Comparison of ENCODE assay signal across 19 cellular contexts in the genomic region with DNA sequence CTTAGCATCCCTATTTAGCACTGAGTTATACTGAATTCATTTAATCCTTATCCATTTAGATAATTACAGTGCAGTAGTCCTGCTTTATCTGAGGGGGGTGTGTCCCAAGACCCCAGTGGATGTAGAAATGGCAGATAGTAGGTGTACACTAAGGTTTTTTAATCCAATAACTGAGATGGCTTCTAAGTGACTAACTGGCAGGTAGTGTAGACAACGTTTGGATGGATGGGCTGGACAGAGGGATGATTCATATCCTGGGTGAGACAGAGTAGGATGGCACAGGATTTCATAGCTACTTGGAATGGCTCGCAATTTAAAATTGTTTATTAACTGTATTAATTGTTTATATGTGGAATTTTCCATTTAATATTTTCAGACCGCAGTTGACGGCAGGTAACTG.
DNase-seq lines count a peak whose midpoint lies in the region; ATAC-seq and TF ChIP-seq lines count a peak whose summit lies in the region.
"Had no signal": no experiment of that assay in that cellular context is flagged by ENCODE, and none has a peak within 500 bp of the region (broad histone marks: within the 10 kb centered on the region; RNA-seq: fewer than 3 reads in every experiment).

No MANE protein-coding gene starts in this region.

- CTCF ChIA-PET in SK-N-SH (lab: Yijun Ruan, JAX): interaction anchor here (1.0 to 9.8 kb wide), 8 partner anchors 36 to 886 kb away, joined by 3 to 111 read pairs (median 10); a partner anchor contains a TSS

- H3K79me2 ChIP-seq in SK-N-SH (ENCODE audit: insufficient read depth): no peaks in the 10 kb centered on the region

- no peak overlapping the region for H2AFZ ChIP-seq in SK-N-SH (ENCODE audit: low read depth)

- no peaks in the 10 kb centered on the region for H4K20me1 ChIP-seq in SK-N-SH (ENCODE audit: insufficient read depth)

- H3K27ac ChIP-seq in SK-N-SH (ENCODE audit: low read depth in 2 of 2, low read length in 1 of 2): peak overlapping the region; percentile 88 to 92; a peak in 3 of 4 replicates
- H3K27ac ChIP-seq in esophagus squamous epithelium: peak overlapping the region in 3 of 4 donors; percentile 66 to 79 (median 74)
- H3K27ac ChIP-seq: BLaER1 treated with 17β-estradiol and CSF1 and Interleukin-3, amounts not matched to agents 10 nM and 100 nM; SJCRH30 had no signal

- TF ChIP-seq EP300 in SK-N-SH (IDR thresholded peaks at IDR 0.05; ENCODE audit: borderline replicate concordance in 1 of 2, low read depth in 1 of 2, low read length in 1 of 2): peak in 1 of 2 experiments; percentile 12; a peak in 1 of 4 replicates

- no peak overlapping the region for H3K4me3 Mint-ChIP-seq in stimulated activated memory B cell treated with anti-CD40 and anti-IgM and Interleukin-4, amounts not matched to agents 10 μg/mL and 1 μg/mL and 100 μg/mL, for 72 hours
- H3K4me3 Mint-ChIP-seq: activated naive CD4-positive, alpha-beta T cell treated with anti-CD3 and anti-CD28 coated beads for 36 hours had no signal

- TF ChIP-seq CTCF in SK-N-SH (IDR thresholded peaks at IDR 0.05) (no peak), esophagus squamous epithelium (IDR thresholded peaks at IDR 0.05) (no peak)

- H3K9me3 Mint-ChIP-seq in stimulated activated memory B cell treated with anti-CD40 and anti-IgM and Interleukin-4, amounts not matched to agents 10 μg/mL and 1 μg/mL and 100 μg/mL, for 72 hours: no peaks in the 10 kb centered on the region
- H3K9me3 Mint-ChIP-seq: activated naive CD4-positive, alpha-beta T cell treated with anti-CD3 and anti-CD28 coated beads for 36 hours; natural killer cell treated with Interleukin-12 subunit alpha and Interleukin-12 subunit beta and Interleukin-15 and Interleukin-18, amount 100 ng/mL, for 72 hours had no signal

- H3K36me3 ChIP-seq in SK-N-SH (replicated peaks in 1 of 2; ENCODE audit: control insufficient read depth in 1 of 2, insufficient read depth in 2 of 2, low read length in 1 of 2) (no peaks in the 10 kb centered on the region), esophagus squamous epithelium (no peaks in the 10 kb centered on the region)
- H3K36me3 ChIP-seq: SJCRH30, tibial artery had no signal

- no peaks in the 10 kb centered on the region for H3K9me2 ChIP-seq in SK-N-SH

- no peak overlapping the region for H3K4me2 ChIP-seq in SK-N-SH
- H3K4me2 ChIP-seq: BLaER1 treated with 17β-estradiol and CSF1 and Interleukin-3, amounts not matched to agents 10 nM and 100 nM had no signal

- peaks cover 8% of the 10 kb centered on the region for H3K36me3 Mint-ChIP-seq in stimulated activated memory B cell treated with anti-CD40 and anti-IgM and Interleukin-4, amounts not matched to agents 10 μg/mL and 1 μg/mL and 100 μg/mL, for 72 hours
- H3K36me3 Mint-ChIP-seq: natural killer cell treated with Interleukin-12 subunit alpha and Interleukin-12 subunit beta and Interleukin-15 and Interleukin-18, amount 100 ng/mL, for 72 hours had no signal

- intact Hi-C loops in esophagus squamous epithelium (cut with DNase I): loop anchor here (5.0 kb wide), 1 partner anchor 444 kb away; no protein-coding TSS in a partner anchor
- intact Hi-C loops in posterior vena cava (cut with DNase I): loop anchor here in 1 of 2 donors (10.0 kb wide), 1 partner anchor 441 kb away; no protein-coding TSS in a partner anchor

- peak; percentile 44 for DNase-seq in HT1080 (ENCODE audit: low read depth)
- DNase-seq in SK-N-SH: no peak
- no peak for DNase-seq in esophagus squamous epithelium (lab: John Stamatoyannopoulos, UW)
- DNase-seq in NCI-H2196 treated with DMSO at 0.1 percent for 48 hours (lab: John Stamatoyannopoulos, UW; ENCODE audit: unreplicated experiment): no peak
- no peak for DNase-seq in posterior vena cava (ENCODE audit: low spot score)
- DNase-seq: activated CD8-positive, alpha-beta memory T cell treated with anti-CD3 and anti-CD28 coated beads, Interleukin-2, amount 50 U/mL, for 4 hours; activated naive CD4-positive, alpha-beta T cell treated with anti-CD3 and anti-CD28 coated beads for 36 hours; MM.1S; NCI-H1930; NCI-H524; SJCRH30; T-helper 9 cell; tibial artery had no signal

- peak overlapping the region; percentile 57 for H3K27ac Mint-ChIP-seq in stimulated activated memory B cell treated with anti-CD40 and anti-IgM and Interleukin-4, amounts not matched to agents 10 μg/mL and 1 μg/mL and 100 μg/mL, for 72 hours
- H3K27ac Mint-ChIP-seq: activated naive CD4-positive, alpha-beta T cell treated with anti-CD3 and anti-CD28 coated beads for 36 hours; progenitor cell of endocrine pancreas had no signal

- no peak for TF ChIP-seq POLR2A in esophagus squamous epithelium (IDR thresholded peaks at IDR 0.05)

- no peaks in the 10 kb centered on the region for H3K27me3 Mint-ChIP-seq in stimulated activated memory B cell treated with anti-CD40 and anti-IgM and Interleukin-4, amounts not matched to agents 10 μg/mL and 1 μg/mL and 100 μg/mL, for 72 hours
- H3K27me3 Mint-ChIP-seq: natural killer cell treated with Interleukin-12 subunit alpha and Interleukin-12 subunit beta and Interleukin-15 and Interleukin-18, amount 100 ng/mL, for 72 hours; progenitor cell of endocrine pancreas had no signal

- H3K4me1 ChIP-seq in SK-N-SH (ENCODE audit: control insufficient read depth in 1 of 2, insufficient read depth in 2 of 2, low read depth in 1 of 2, low read length in 1 of 2) (peaks cover 18 to 70% of the 10 kb centered on the region in 2 experiments), esophagus squamous epithelium (peaks cover 50 to 91% (median 67%) of the 10 kb centered on the region in 3 donors)

- WGBS in SK-N-SH (ENCODE audit: low lambda C conversion rate): 72% methylated on average over 4 of the region's 4 CpGs
- 65 to 69% methylated on average over 4 of the region's 4 CpGs for WGBS in esophagus squamous epithelium, 2 donors

- H3K9ac ChIP-seq in SK-N-SH: no peak overlapping the region
- H3K9ac ChIP-seq: BLaER1 treated with 17β-estradiol and CSF1 and Interleukin-3, amounts not matched to agents 10 nM and 100 nM had no signal

- peaks cover 37% of the 10 kb centered on the region for H3F3A ChIP-seq in SK-N-SH (replicated peaks; ENCODE audit: insufficient read depth)

- H3K9me3 ChIP-seq in SK-N-SH (no peaks in the 10 kb centered on the region), esophagus squamous epithelium (no peaks in the 10 kb centered on the region)
- H3K9me3 ChIP-seq: SJCRH30, tibial artery had no signal

- no peak overlapping the region for H3K4me3 ChIP-seq in SK-N-SH (ENCODE audit: low read depth in 2 of 2, low read length in 1 of 2)
- no peak overlapping the region for H3K4me3 ChIP-seq in esophagus squamous epithelium
- H3K4me3 ChIP-seq: BLaER1 treated with 17β-estradiol and CSF1 and Interleukin-3, amounts not matched to agents 10 nM and 100 nM; lung; SJCRH30; tibial artery had no signal

- TF ChIP-seq RAD21 in SK-N-SH (IDR thresholded peaks at IDR 0.05; ENCODE audit: low read length): no peak

- POLR2A ChIA-PET in SK-N-SH (lab: Yijun Ruan, JAX): no interaction called here

- ATAC-seq in stimulated activated memory B cell treated with anti-CD40 and anti-IgM and Interleukin-4, amounts not matched to agents 10 μg/mL and 1 μg/mL and 100 μg/mL, for 72 hours: no peak
- no peak for ATAC-seq in HG02852 (IDR thresholded peaks at IDR 0.05; ENCODE audit: unreplicated experiment)
- ATAC-seq: natural killer cell treated with Interleukin-12 subunit alpha and Interleukin-12 subunit beta and Interleukin-15 and Interleukin-18, amount 100 ng/mL, for 72 hours had no signal

- peaks cover 53% of the 10 kb centered on the region for H3K4me1 Mint-ChIP-seq in stimulated activated memory B cell treated with anti-CD40 and anti-IgM and Interleukin-4, amounts not matched to agents 10 μg/mL and 1 μg/mL and 100 μg/mL, for 72 hours

- H3K27me3 ChIP-seq in SK-N-SH (ENCODE audit: insufficient read depth): no peaks in the 10 kb centered on the region
- H3K27me3 ChIP-seq in esophagus squamous epithelium: no peaks in the 10 kb centered on the region
- H3K27me3 ChIP-seq: BLaER1 treated with 17β-estradiol and CSF1 and Interleukin-3, amounts not matched to agents 10 nM and 100 nM; SJCRH30; tibial artery had no signal

TF ChIP-seq in SK-N-SH, 30 proteins besides CTCF, POLR2A, EP300 and RAD21 (continues in another document):
- TF ChIP-seq, protein P1, sequence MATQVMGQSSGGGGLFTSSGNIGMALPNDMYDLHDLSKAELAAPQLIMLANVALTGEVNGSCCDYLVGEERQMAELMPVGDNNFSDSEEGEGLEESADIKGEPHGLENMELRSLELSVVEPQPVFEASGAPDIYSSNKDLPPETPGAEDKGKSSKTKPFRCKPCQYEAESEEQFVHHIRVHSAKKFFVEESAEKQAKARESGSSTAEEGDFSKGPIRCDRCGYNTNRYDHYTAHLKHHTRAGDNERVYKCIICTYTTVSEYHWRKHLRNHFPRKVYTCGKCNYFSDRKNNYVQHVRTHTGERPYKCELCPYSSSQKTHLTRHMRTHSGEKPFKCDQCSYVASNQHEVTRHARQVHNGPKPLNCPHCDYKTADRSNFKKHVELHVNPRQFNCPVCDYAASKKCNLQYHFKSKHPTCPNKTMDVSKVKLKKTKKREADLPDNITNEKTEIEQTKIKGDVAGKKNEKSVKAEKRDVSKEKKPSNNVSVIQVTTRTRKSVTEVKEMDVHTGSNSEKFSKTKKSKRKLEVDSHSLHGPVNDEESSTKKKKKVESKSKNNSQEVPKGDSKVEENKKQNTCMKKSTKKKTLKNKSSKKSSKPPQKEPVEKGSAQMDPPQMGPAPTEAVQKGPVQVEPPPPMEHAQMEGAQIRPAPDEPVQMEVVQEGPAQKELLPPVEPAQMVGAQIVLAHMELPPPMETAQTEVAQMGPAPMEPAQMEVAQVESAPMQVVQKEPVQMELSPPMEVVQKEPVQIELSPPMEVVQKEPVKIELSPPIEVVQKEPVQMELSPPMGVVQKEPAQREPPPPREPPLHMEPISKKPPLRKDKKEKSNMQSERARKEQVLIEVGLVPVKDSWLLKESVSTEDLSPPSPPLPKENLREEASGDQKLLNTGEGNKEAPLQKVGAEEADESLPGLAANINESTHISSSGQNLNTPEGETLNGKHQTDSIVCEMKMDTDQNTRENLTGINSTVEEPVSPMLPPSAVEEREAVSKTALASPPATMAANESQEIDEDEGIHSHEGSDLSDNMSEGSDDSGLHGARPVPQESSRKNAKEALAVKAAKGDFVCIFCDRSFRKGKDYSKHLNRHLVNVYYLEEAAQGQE (IDR thresholded peaks at IDR 0.05; ENCODE audit: low read depth, low read length): 0 out of 2 replicates have a peak, but pooled peaks have one; percentile 16
- TF ChIP-seq, protein P2, sequence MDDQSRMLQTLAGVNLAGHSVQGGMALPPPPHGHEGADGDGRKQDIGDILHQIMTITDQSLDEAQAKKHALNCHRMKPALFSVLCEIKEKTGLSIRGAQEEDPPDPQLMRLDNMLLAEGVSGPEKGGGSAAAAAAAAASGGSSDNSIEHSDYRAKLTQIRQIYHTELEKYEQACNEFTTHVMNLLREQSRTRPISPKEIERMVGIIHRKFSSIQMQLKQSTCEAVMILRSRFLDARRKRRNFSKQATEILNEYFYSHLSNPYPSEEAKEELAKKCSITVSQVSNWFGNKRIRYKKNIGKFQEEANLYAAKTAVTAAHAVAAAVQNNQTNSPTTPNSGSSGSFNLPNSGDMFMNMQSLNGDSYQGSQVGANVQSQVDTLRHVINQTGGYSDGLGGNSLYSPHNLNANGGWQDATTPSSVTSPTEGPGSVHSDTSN (IDR thresholded peaks at IDR 0.05): peak; percentile 69
- TF ChIP-seq FOSL2 (IDR thresholded peaks at IDR 0.05; ENCODE audit: borderline replicate concordance, low read depth): peak; percentile 61; the same call in 1 of the 2 replicates
- peak; percentile 38; the same call in 1 of the 2 replicates for TF ChIP-seq JUND (IDR thresholded peaks at IDR 0.05)
